In genomic region chr3:185280572-185281365, GRCh38 we compare ENCODE assay signal across 8 cellular contexts. TPM values are rescaled to one million over a fixed set of nuclear protein-coding genes. Genes with fewer than 3 reads are reported as not detected.
DNase-seq lines count a peak whose midpoint lies in the region; ATAC-seq and TF ChIP-seq lines count a peak whose summit lies in the region.

No MANE protein-coding gene starts in this region.

- TF ChIP-seq POLR2A in stomach (IDR thresholded peaks at IDR 0.05) = no peak

- H3K4me1 ChIP-seq in right atrium auricular region (peaks cover 0 to 14% of the 10 kb centered on the region in 2 donors), right cardiac atrium (ENCODE audit: control insufficient read depth, insufficient read depth, low read length) (no peaks in the 10 kb centered on the region), stomach (peaks cover 0 to 24% (median 20%) of the 10 kb centered on the region in 4 donors)

- TF ChIP-seq CTCF in right atrium auricular region (IDR thresholded peaks at IDR 0.05) = peak; percentile 45 to 59
- peak in 5 of 7 experiments; percentile 6 to 54 (median 38) for TF ChIP-seq CTCF in stomach (IDR thresholded peaks at IDR 0.05)

- TF ChIP-seq EP300 in stomach (IDR thresholded peaks at IDR 0.05) = no peak

- intact Hi-C loops in right cardiac atrium (cut with DNase I) (no loop called here), stomach (cut with DNase I; ENCODE audit: low total_unique reads) (no loop called here)

- ATAC-seq in right cardiac atrium (no peak), GM19452 (IDR thresholded peaks at IDR 0.05; ENCODE audit: unreplicated experiment) (no peak)

- H3K4me3 ChIP-seq in right atrium auricular region (no peak overlapping the region), right cardiac atrium (ENCODE audit: low read length) (no peak overlapping the region), stomach (no peak overlapping the region)

- H3K27me3 ChIP-seq in right atrium auricular region (no peaks in the 10 kb centered on the region), right cardiac atrium (ENCODE audit: control insufficient read depth, insufficient read depth) (no peaks in the 10 kb centered on the region), stomach (peaks cover 0 to 18% (median 0%) of the 10 kb centered on the region in 3 donors)

- no peaks in the 10 kb centered on the region for H3K9me3 ChIP-seq in right atrium auricular region
- no peaks in the 10 kb centered on the region for H3K9me3 ChIP-seq in right cardiac atrium (ENCODE audit: control insufficient read depth, low read length)
- H3K9me3 ChIP-seq in stomach = no peaks in the 10 kb centered on the region

- H3K36me3 ChIP-seq in right atrium auricular region = no peaks in the 10 kb centered on the region
- no peaks in the 10 kb centered on the region for H3K36me3 ChIP-seq in stomach

- H3K27ac ChIP-seq in right atrium auricular region (no peak overlapping the region), right cardiac atrium (ENCODE audit: low read length) (no peak overlapping the region), stomach (no peak overlapping the region)

- 46% methylated on average over 4 of the region's 4 CpGs for WGBS in right cardiac atrium
- 33 to 42% (median 42%) methylated on average over 4 of the region's 4 CpGs for WGBS in stomach, 5 donors

- DNase-seq in right atrium auricular region (ENCODE audit: low spot score) = no peak
- DNase-seq in right cardiac atrium = no peak
- peak; percentile 54 for DNase-seq in NCI-H1436 (lab: John Stamatoyannopoulos, UW)
- DNase-seq in SKM-1 treated with dmso at 0.1 percent for 144 hours (lab: John Stamatoyannopoulos, UW; ENCODE audit: unreplicated experiment) = peak; percentile 91
- DNase-seq in foreskin melanocyte = peak; percentile 78
- DNase-seq in stomach = no peak
- DNase-seq in activated CD4-positive, CD25-positive, alpha-beta regulatory T cell (lab: John Stamatoyannopoulos, UW) = no peak

RNA-seq across cellular contexts. Expression of gene EHHADH, which starts 26.9 kb away (rescaled TPM):
- 10 to 100 TPM in 1 of 2 donors, 1 to 10 TPM in 1; 3.6 to 24.3 TPM for total RNA-seq in right atrium auricular region
- total RNA-seq in right cardiac atrium = 10 to 100 TPM in 3 of 4 donors, 1 to 10 TPM in 1; 6.6 to 14.4 (median 14.0) TPM
- polyA plus RNA-seq in right cardiac atrium = 5.9 TPM
- total RNA-seq in stomach = 10 to 100 TPM in 2 of 5 donors, 1 to 10 TPM in 2, under 1 TPM in 1; 0.58 to 18.3 (median 8.8) TPM
- 1 to 10 TPM; 4.0 to 7.2 (median 6.5) TPM for polyA plus RNA-seq in stomach

Comparison
In these comparisons a context has a peak if more than half of its experiments do, and no peak if none do; other contexts are left out.
1. DNase-seq: peak in NCI-H1436 (single experiment), SKM-1 treated with dmso at 0.1 percent for 144 hours (single experiment) and foreskin melanocyte (single experiment); none in right atrium auricular region (single experiment), right cardiac atrium (0 of 3), stomach (single experiment) and activated CD4-positive, CD25-positive, alpha-beta regulatory T cell (0 of 4).